Comparison of ENCODE assay signal across 2 cellular contexts in genomic region chr11:100715163-100715792, GRCh38.
TF ChIP-seq lines count a peak whose summit lies in the region.

No MANE protein-coding gene starts in this region.

TF ChIP-seq in HepG2, 621 proteins besides CTCF, POLR2A, EP300 and RAD21 (continues in another document):
- no peak for TF ChIP-seq ZNF558 (CRISPR knock-in tag; IDR thresholded peaks at IDR 0.05; ENCODE audit: borderline replicate concordance)
- TF ChIP-seq BATF2 (CRISPR knock-in tag; IDR thresholded peaks at IDR 0.05), result no peak
- no peak for TF ChIP-seq RFX1 (IDR thresholded peaks at IDR 0.05)
- TF ChIP-seq ZNF234 (CRISPR knock-in tag; conservative IDR thresholded peaks at IDR 0.05), result no peak
- TF ChIP-seq LCORL (IDR thresholded peaks at IDR 0.05), result no peak
- TF ChIP-seq LCORL (CRISPR knock-in tag; IDR thresholded peaks at IDR 0.05), result no peak
- TF ChIP-seq AGO1 (IDR thresholded peaks at IDR 0.05; ENCODE audit: low read depth, low read length, poor library complexity, severe bottlenecking), result no peak
- no peak for TF ChIP-seq GABPB1 (CRISPR knock-in tag; IDR thresholded peaks at IDR 0.05)
- no peak for TF ChIP-seq MTF1 (CRISPR knock-in tag; IDR thresholded peaks at IDR 0.05)
- no peak for TF ChIP-seq ZNF354B (CRISPR knock-in tag; IDR thresholded peaks at IDR 0.05)
- no peak for TF ChIP-seq PLRG1 (conservative IDR thresholded peaks at IDR 0.05)
- TF ChIP-seq ZFP36L1 (CRISPR knock-in tag; IDR thresholded peaks at IDR 0.05), result no peak
- TF ChIP-seq ZNF407 (CRISPR knock-in tag; IDR thresholded peaks at IDR 0.05; ENCODE audit: not compliant biosample characterization), result no peak
- no peak for TF ChIP-seq PPARG (CRISPR knock-in tag; conservative IDR thresholded peaks at IDR 0.05)
- TF ChIP-seq GMEB1 (CRISPR knock-in tag; IDR thresholded peaks at IDR 0.05; ENCODE audit: borderline replicate concordance), result no peak
- TF ChIP-seq MYNN (CRISPR knock-in tag; IDR thresholded peaks at IDR 0.05; ENCODE audit: low read depth), result no peak
- TF ChIP-seq PREB (CRISPR knock-in tag; IDR thresholded peaks at IDR 0.05), result no peak

TF ChIP-seq in SK-N-SH treated with all-trans-retinoic acid at 6 μM for 48 hours, 23 proteins besides CTCF, POLR2A, EP300 and RAD21:
- TF ChIP-seq CSRNP3 (CRISPR knock-in tag; IDR thresholded peaks at IDR 0.05) (no peak), ZNF70 (CRISPR knock-in tag; IDR thresholded peaks at IDR 0.05) (no peak), TSHZ2 (CRISPR knock-in tag; IDR thresholded peaks at IDR 0.05) (no peak), ISL1 (CRISPR knock-in tag; IDR thresholded peaks at IDR 0.05) (no peak), CSDC2 (CRISPR knock-in tag; IDR thresholded peaks at IDR 0.05) (no peak), POU6F1 (CRISPR knock-in tag; IDR thresholded peaks at IDR 0.05; ENCODE audit: borderline replicate concordance, low read depth) (no peak), SNAI2 (CRISPR knock-in tag; IDR thresholded peaks at IDR 0.05) (no peak), RARB (CRISPR knock-in tag; IDR thresholded peaks at IDR 0.05) (no peak), GLIS3 (CRISPR knock-in tag; IDR thresholded peaks at IDR 0.05) (no peak), ZC3H10 (CRISPR knock-in tag; IDR thresholded peaks at IDR 0.05) (no peak), PATZ1 (CRISPR knock-in tag; IDR thresholded peaks at IDR 0.05; ENCODE audit: borderline replicate concordance) (no peak)
TF ChIP-seq in SK-N-SH treated with all-trans-retinoic acid at 6 μM for 48 hours: peak in this region for 0.
